Comparison of ENCODE assay signal across 1 cellular context in genomic region chr3:72932416-72932815, GRCh38.
TF ChIP-seq lines count a peak whose summit lies in the region.

No MANE protein-coding gene starts in this region.

TF ChIP-seq in H1, 55 proteins besides CTCF, POLR2A, EP300 and RAD21 (continued from another document):
- TF ChIP-seq CHD7 (IDR thresholded peaks at IDR 0.05; ENCODE audit: insufficient replicate concordance, low read length): no peak
- TF ChIP-seq GTF2F1 (IDR thresholded peaks at IDR 0.05; ENCODE audit: borderline replicate concordance, low read depth, low read length): no peak
- TF ChIP-seq NRF1 (IDR thresholded peaks at IDR 0.05; ENCODE audit: low read depth, low read length): no peak
- no peak for TF ChIP-seq SP1 (IDR thresholded peaks at IDR 0.05; ENCODE audit: low read depth, low read length)
- TF ChIP-seq CBX5 (IDR thresholded peaks at IDR 0.05; ENCODE audit: low read depth, low read length): no peak
- TF ChIP-seq TAF1 (IDR thresholded peaks at IDR 0.05; ENCODE audit: low read depth, low read length): no peak
- no peak for TF ChIP-seq SRF (IDR thresholded peaks at IDR 0.05; ENCODE audit: low read depth, low read length)
- no peak for TF ChIP-seq HDAC2 (IDR thresholded peaks at IDR 0.05; ENCODE audit: borderline replicate concordance in 1 of 2, low read depth in 2 of 2, low read length in 2 of 2)
